In genomic region chr16:84504420-84505248, GRCh38 we compare ENCODE assay signal across 1 cellular context.
TF ChIP-seq lines count a peak whose summit lies in the region.

A gene with protein sequence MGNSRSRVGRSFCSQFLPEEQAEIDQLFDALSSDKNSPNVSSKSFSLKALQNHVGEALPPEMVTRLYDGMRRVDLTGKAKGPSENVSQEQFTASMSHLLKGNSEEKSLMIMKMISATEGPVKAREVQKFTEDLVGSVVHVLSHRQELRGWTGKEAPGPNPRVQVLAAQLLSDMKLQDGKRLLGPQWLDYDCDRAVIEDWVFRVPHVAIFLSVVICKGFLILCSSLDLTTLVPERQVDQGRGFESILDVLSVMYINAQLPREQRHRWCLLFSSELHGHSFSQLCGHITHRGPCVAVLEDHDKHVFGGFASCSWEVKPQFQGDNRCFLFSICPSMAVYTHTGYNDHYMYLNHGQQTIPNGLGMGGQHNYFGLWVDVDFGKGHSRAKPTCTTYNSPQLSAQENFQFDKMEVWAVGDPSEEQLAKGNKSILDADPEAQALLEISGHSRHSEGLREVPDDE (minus strand): TSS chr16:84504659. CDS start chr16:84498086, 6,573 bp downstream.

TF ChIP-seq in WTC11, 78 proteins besides CTCF, POLR2A, EP300 and RAD21 (continued from another document and continues in another):
- TF ChIP-seq, protein P1, sequence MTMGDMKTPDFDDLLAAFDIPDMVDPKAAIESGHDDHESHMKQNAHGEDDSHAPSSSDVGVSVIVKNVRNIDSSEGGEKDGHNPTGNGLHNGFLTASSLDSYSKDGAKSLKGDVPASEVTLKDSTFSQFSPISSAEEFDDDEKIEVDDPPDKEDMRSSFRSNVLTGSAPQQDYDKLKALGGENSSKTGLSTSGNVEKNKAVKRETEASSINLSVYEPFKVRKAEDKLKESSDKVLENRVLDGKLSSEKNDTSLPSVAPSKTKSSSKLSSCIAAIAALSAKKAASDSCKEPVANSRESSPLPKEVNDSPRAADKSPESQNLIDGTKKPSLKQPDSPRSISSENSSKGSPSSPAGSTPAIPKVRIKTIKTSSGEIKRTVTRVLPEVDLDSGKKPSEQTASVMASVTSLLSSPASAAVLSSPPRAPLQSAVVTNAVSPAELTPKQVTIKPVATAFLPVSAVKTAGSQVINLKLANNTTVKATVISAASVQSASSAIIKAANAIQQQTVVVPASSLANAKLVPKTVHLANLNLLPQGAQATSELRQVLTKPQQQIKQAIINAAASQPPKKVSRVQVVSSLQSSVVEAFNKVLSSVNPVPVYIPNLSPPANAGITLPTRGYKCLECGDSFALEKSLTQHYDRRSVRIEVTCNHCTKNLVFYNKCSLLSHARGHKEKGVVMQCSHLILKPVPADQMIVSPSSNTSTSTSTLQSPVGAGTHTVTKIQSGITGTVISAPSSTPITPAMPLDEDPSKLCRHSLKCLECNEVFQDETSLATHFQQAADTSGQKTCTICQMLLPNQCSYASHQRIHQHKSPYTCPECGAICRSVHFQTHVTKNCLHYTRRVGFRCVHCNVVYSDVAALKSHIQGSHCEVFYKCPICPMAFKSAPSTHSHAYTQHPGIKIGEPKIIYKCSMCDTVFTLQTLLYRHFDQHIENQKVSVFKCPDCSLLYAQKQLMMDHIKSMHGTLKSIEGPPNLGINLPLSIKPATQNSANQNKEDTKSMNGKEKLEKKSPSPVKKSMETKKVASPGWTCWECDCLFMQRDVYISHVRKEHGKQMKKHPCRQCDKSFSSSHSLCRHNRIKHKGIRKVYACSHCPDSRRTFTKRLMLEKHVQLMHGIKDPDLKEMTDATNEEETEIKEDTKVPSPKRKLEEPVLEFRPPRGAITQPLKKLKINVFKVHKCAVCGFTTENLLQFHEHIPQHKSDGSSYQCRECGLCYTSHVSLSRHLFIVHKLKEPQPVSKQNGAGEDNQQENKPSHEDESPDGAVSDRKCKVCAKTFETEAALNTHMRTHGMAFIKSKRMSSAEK (CRISPR knock-in tag; IDR thresholded peaks at IDR 0.05; ENCODE audit: borderline replicate concordance): no peak
- TF ChIP-seq NFATC4 (CRISPR knock-in tag; IDR thresholded peaks at IDR 0.05) (no peak), ATF2 (CRISPR knock-in tag; IDR thresholded peaks at IDR 0.05; ENCODE audit: borderline replicate concordance, low read depth) (no peak), TEAD4 (CRISPR knock-in tag; IDR thresholded peaks at IDR 0.05) (no peak), ZNF425 (CRISPR knock-in tag; conservative IDR thresholded peaks at IDR 0.05) (no peak), ZNF219 (CRISPR knock-in tag; IDR thresholded peaks at IDR 0.05; ENCODE audit: borderline replicate concordance) (no peak), JUN (CRISPR knock-in tag; IDR thresholded peaks at IDR 0.05) (no peak), NFE2L1 (CRISPR knock-in tag; IDR thresholded peaks at IDR 0.05) (no peak), PREB (CRISPR knock-in tag; IDR thresholded peaks at IDR 0.05; ENCODE audit: borderline replicate concordance) (no peak), FOXJ3 (CRISPR knock-in tag; IDR thresholded peaks at IDR 0.05; ENCODE audit: borderline replicate concordance) (no peak), ZNF512 (CRISPR knock-in tag; IDR thresholded peaks at IDR 0.05; ENCODE audit: borderline replicate concordance) (no peak), ZNF138 (CRISPR knock-in tag; conservative IDR thresholded peaks at IDR 0.05) (no peak), SMAD4 (CRISPR knock-in tag; IDR thresholded peaks at IDR 0.05) (no peak), ZNF121 (CRISPR knock-in tag; IDR thresholded peaks at IDR 0.05) (no peak), ERG (CRISPR knock-in tag; IDR thresholded peaks at IDR 0.05) (no peak), ZNF263 (CRISPR knock-in tag; IDR thresholded peaks at IDR 0.05; ENCODE audit: low read depth) (no peak), MYBL2 (CRISPR knock-in tag; IDR thresholded peaks at IDR 0.05) (no peak), TEAD1 (CRISPR knock-in tag; IDR thresholded peaks at IDR 0.05) (no peak), NFYB (CRISPR knock-in tag; conservative IDR thresholded peaks at IDR 0.05; ENCODE audit: low read depth) (peak; percentile 89), RELA (CRISPR knock-in tag; IDR thresholded peaks at IDR 0.05; ENCODE audit: borderline replicate concordance) (no peak), GABPB1 (CRISPR knock-in tag; IDR thresholded peaks at IDR 0.05) (0 out of 2 replicates have a peak, but pooled peaks have one; percentile 9), KAT7 (CRISPR knock-in tag; IDR thresholded peaks at IDR 0.05; ENCODE audit: borderline replicate concordance) (no peak), ELF4 (CRISPR knock-in tag; IDR thresholded peaks at IDR 0.05; ENCODE audit: low read depth) (no peak), SP1 (CRISPR knock-in tag; conservative IDR thresholded peaks at IDR 0.05) (peak; percentile 87), ETV6 (CRISPR knock-in tag; IDR thresholded peaks at IDR 0.05) (no peak), TP53 (CRISPR knock-in tag; IDR thresholded peaks at IDR 0.05) (no peak), IRF1 (CRISPR knock-in tag; IDR thresholded peaks at IDR 0.05) (no peak)
- TF ChIP-seq, protein P2, sequence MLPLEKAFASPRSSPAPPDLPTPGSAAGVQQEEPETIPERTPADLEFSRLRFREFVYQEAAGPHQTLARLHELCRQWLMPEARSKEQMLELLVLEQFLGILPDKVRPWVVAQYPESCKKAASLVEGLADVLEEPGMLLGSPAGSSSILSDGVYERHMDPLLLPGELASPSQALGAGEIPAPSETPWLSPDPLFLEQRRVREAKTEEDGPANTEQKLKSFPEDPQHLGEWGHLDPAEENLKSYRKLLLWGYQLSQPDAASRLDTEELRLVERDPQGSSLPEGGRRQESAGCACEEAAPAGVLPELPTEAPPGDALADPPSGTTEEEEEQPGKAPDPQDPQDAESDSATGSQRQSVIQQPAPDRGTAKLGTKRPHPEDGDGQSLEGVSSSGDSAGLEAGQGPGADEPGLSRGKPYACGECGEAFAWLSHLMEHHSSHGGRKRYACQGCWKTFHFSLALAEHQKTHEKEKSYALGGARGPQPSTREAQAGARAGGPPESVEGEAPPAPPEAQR (CRISPR knock-in tag; IDR thresholded peaks at IDR 0.05): no peak
- TF ChIP-seq, protein P3, sequence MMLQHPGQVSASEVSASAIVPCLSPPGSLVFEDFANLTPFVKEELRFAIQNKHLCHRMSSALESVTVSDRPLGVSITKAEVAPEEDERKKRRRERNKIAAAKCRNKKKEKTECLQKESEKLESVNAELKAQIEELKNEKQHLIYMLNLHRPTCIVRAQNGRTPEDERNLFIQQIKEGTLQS (CRISPR knock-in tag; conservative IDR thresholded peaks at IDR 0.05): no peak
- TF ChIP-seq, protein P4, sequence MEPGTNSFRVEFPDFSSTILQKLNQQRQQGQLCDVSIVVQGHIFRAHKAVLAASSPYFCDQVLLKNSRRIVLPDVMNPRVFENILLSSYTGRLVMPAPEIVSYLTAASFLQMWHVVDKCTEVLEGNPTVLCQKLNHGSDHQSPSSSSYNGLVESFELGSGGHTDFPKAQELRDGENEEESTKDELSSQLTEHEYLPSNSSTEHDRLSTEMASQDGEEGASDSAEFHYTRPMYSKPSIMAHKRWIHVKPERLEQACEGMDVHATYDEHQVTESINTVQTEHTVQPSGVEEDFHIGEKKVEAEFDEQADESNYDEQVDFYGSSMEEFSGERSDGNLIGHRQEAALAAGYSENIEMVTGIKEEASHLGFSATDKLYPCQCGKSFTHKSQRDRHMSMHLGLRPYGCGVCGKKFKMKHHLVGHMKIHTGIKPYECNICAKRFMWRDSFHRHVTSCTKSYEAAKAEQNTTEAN (CRISPR knock-in tag; IDR thresholded peaks at IDR 0.05): no peak
- TF ChIP-seq, protein P5, sequence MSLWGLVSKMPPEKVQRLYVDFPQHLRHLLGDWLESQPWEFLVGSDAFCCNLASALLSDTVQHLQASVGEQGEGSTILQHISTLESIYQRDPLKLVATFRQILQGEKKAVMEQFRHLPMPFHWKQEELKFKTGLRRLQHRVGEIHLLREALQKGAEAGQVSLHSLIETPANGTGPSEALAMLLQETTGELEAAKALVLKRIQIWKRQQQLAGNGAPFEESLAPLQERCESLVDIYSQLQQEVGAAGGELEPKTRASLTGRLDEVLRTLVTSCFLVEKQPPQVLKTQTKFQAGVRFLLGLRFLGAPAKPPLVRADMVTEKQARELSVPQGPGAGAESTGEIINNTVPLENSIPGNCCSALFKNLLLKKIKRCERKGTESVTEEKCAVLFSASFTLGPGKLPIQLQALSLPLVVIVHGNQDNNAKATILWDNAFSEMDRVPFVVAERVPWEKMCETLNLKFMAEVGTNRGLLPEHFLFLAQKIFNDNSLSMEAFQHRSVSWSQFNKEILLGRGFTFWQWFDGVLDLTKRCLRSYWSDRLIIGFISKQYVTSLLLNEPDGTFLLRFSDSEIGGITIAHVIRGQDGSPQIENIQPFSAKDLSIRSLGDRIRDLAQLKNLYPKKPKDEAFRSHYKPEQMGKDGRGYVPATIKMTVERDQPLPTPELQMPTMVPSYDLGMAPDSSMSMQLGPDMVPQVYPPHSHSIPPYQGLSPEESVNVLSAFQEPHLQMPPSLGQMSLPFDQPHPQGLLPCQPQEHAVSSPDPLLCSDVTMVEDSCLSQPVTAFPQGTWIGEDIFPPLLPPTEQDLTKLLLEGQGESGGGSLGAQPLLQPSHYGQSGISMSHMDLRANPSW (CRISPR knock-in tag; conservative IDR thresholded peaks at IDR 0.05; ENCODE audit: low read depth): no peak
- TF ChIP-seq, protein P6, sequence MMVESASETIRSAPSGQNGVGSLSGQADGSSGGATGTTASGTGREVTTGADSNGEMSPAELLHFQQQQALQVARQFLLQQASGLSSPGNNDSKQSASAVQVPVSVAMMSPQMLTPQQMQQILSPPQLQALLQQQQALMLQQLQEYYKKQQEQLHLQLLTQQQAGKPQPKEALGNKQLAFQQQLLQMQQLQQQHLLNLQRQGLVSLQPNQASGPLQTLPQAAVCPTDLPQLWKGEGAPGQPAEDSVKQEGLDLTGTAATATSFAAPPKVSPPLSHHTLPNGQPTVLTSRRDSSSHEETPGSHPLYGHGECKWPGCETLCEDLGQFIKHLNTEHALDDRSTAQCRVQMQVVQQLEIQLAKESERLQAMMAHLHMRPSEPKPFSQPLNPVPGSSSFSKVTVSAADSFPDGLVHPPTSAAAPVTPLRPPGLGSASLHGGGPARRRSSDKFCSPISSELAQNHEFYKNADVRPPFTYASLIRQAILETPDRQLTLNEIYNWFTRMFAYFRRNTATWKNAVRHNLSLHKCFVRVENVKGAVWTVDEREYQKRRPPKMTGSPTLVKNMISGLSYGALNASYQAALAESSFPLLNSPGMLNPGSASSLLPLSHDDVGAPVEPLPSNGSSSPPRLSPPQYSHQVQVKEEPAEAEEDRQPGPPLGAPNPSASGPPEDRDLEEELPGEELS (CRISPR knock-in tag; IDR thresholded peaks at IDR 0.05): 0 out of 2 replicates have a peak, but pooled peaks have one; percentile 30
